In genomic region chr5:57575839-57576238, GRCh38 we compare ENCODE assay signal across 2 cellular contexts.
TF ChIP-seq lines count a peak whose summit lies in the region.

No MANE protein-coding gene starts in this region.

TF ChIP-seq in GM23338, 12 proteins besides CTCF, POLR2A, EP300 and RAD21:
- TF ChIP-seq REST (IDR thresholded peaks at IDR 0.05; ENCODE audit: unreplicated experiment), result no peak
- TF ChIP-seq ZNF331 (CRISPR knock-in tag; IDR thresholded peaks at IDR 0.05; ENCODE audit: low read depth), result no peak
- no peak for TF ChIP-seq POLR2AphosphoS5 (IDR thresholded peaks at IDR 0.05; ENCODE audit: low read depth)
- no peak for TF ChIP-seq ZNF462 (CRISPR knock-in tag; IDR thresholded peaks at IDR 0.05)
TF ChIP-seq in GM23338: peak in this region for 0.

TF ChIP-seq in WTC11, 78 proteins besides CTCF, POLR2A, EP300 and RAD21 (continued from another document):
- TF ChIP-seq STAT6 (CRISPR knock-in tag; conservative IDR thresholded peaks at IDR 0.05; ENCODE audit: low read depth), result no peak
- no peak for TF ChIP-seq ZNF671 (CRISPR knock-in tag; IDR thresholded peaks at IDR 0.05)
- no peak for TF ChIP-seq E2F1 (CRISPR knock-in tag; IDR thresholded peaks at IDR 0.05)
- TF ChIP-seq GABPB1 (CRISPR knock-in tag; IDR thresholded peaks at IDR 0.05), result no peak
